1 cellular context compared by ENCODE assay signal in the genomic region with DNA sequence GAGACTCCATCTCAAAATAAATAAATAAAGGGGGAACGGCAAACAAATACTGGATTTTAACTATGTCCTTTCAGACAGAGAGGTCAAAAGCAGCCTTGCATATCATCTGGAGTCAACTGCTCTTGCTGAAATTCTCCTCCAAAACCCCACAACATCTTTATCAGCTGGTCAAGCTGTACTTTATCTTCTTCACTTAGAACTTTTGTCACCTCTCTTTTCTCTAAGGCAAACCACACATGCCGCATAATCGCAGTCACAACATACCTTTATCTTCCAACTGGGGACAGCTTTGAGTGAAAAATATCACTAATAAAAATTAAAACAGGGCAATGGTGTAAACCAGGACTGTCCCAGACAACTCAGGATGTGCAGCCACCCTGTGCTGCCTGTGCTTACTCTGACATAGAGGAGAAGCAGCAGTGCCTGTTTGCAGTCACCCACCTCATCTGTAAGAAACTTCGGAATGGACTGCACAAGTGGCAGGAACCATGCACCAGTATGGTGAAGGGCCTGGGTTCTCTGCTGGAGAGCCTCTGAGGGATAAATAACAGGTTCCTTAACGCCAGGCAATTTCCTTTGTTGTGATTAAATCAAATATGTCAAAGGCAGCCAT.
TF ChIP-seq lines count a peak whose summit lies in the region.

No MANE protein-coding gene starts in this region.

TF ChIP-seq in GM12891, 5 proteins besides CTCF, POLR2A, EP300 and RAD21 (continued from another document):
- TF ChIP-seq TAF1 (IDR thresholded peaks at IDR 0.05; ENCODE audit: low read depth, low read length) (no peak), POLR2AphosphoS5 (IDR thresholded peaks at IDR 0.05; ENCODE audit: low read depth, low read length) (no peak), PAX5 (IDR thresholded peaks at IDR 0.05; ENCODE audit: insufficient read depth, low read length, severe bottlenecking) (no peak)
